ENCODE assay signal across 23 cellular contexts in the genomic region with DNA sequence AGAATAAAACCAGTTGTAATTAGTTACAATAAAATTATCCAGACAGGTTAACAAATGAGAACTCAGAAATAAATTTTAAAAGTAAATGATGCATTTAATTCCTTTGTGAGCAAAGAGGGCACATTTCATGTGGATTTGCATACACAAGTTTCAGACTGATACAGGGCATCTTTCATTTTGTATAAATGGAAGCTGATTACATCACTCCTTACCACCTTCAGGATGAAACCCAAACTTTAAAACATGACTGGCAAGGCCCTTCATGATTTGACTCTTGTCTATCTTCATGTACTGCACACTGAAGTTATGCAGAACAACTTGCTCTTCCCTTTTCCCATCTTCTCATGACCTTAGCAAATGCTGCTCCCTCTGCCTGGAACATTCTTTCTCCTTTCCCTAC. TPM values are rescaled to one million over a fixed set of nuclear protein-coding genes. Genes with fewer than 3 reads are reported as not detected.
"Had no signal": no experiment of that assay in that cellular context is flagged by ENCODE, and none has a peak within 500 bp of the region (broad histone marks: within the 10 kb centered on the region; RNA-seq: fewer than 3 reads in every experiment).

No MANE protein-coding gene starts in this region.

- H3K27me3 Mint-ChIP-seq: activated CD8-positive, alpha-beta memory T cell treated with anti-CD3 and anti-CD28 coated beads, Interleukin-2, amount 10 ng/mL, durations not matched to agents 7 days and 5 days; activated naive CD8-positive, alpha-beta T cell treated with anti-CD3 and anti-CD28 coated beads, Interleukin-2, amount 50 U/mL, for 24 hours; brain; central memory CD8-positive, alpha-beta T cell had no signal

- FAIRE-seq: astrocyte had no signal

- H3K36me3 Mint-ChIP-seq: activated CD8-positive, alpha-beta memory T cell treated with anti-CD3 and anti-CD28 coated beads, Interleukin-2, amount 10 ng/mL, durations not matched to agents 7 days and 5 days; activated naive CD4-positive, alpha-beta T cell treated with anti-CD3 and anti-CD28 coated beads, Interleukin-2, amount 50 U/mL, for 72 hours; brain; WTC11 had no signal

- DNase-seq: activated CD4-positive, alpha-beta T cell treated with anti-CD3 and anti-CD28 coated beads for 48 hours; activated CD4-positive, alpha-beta T cell treated with anti-CD3 and anti-CD28 coated beads, Interleukin-2, amount 50 U/mL, for 4 hours; activated CD4-positive, CD25-positive, alpha-beta regulatory T cell treated with anti-CD3 and anti-CD28 coated beads, Interleukin-2, amount 50 U/mL, for 72 hours; activated CD8-positive, alpha-beta memory T cell treated with anti-CD3 and anti-CD28 coated beads, Interleukin-2, amount 10 ng/mL, durations not matched to agents 7 days and 5 days; activated effector memory CD4-positive, alpha-beta T cell treated with anti-CD3 and anti-CD28 coated beads, Interleukin-2, amount 50 U/mL, for 16 hours; activated naive CD4-positive, alpha-beta T cell treated with Interleukin-2 at 50 U/mL for 16 hours; activated naive CD8-positive, alpha-beta T cell treated with anti-CD3 and anti-CD28 coated beads, Interleukin-2, amount 50 U/mL, for 24 hours; activated T-cell treated with anti-CD3 and anti-CD28 coated beads, Interleukin-2, amount 50 U/mL, for 4 hours; amniotic stem cell; NCI-H1048; NCI-H146; NCI-H187 treated with DMSO at 0.1 percent for 48 hours; NCI-H2081 treated with DMSO at 0.1 percent for 48 hours; NCI-H446; NCI-H524; PC-9; SHP77 treated with DMSO at 0.1 percent for 48 hours had no signal

- H3K4me3 Mint-ChIP-seq: activated CD8-positive, alpha-beta memory T cell treated with anti-CD3 and anti-CD28 coated beads, Interleukin-2, amount 10 ng/mL, durations not matched to agents 7 days and 5 days; activated naive CD8-positive, alpha-beta T cell treated with anti-CD3 and anti-CD28 coated beads, Interleukin-2, amount 50 U/mL, for 24 hours; activated T-cell treated with anti-CD3 and anti-CD28 coated beads, Interleukin-2, amount 50 U/mL, for 4 hours; brain; central memory CD8-positive, alpha-beta T cell; T-helper 1 cell treated with Interleukin-12 subunit alpha and Interleukin-12 subunit beta and Interleukin-4 antibody, amounts not matched to agents 30 μg/mL and 1 μg/mL, for 36 hours; WTC11 had no signal

- H3K27ac Mint-ChIP-seq: activated CD8-positive, alpha-beta memory T cell treated with anti-CD3 and anti-CD28 coated beads, Interleukin-2, amount 10 ng/mL, durations not matched to agents 7 days and 5 days; activated naive CD4-positive, alpha-beta T cell treated with anti-CD3 and anti-CD28 coated beads, Interleukin-2, amount 50 U/mL, for 72 hours; activated naive CD8-positive, alpha-beta T cell treated with anti-CD3 and anti-CD28 coated beads, Interleukin-2, amount 50 U/mL, for 24 hours; brain; T-helper 1 cell treated with Interleukin-12 subunit alpha and Interleukin-12 subunit beta and Interleukin-4 antibody, amounts not matched to agents 30 μg/mL and 1 μg/mL, for 36 hours; WTC11 had no signal

- H2AFZ ChIP-seq: PC-9 had no signal

- H3K4me1 Mint-ChIP-seq: activated CD8-positive, alpha-beta memory T cell treated with anti-CD3 and anti-CD28 coated beads, Interleukin-2, amount 10 ng/mL, durations not matched to agents 7 days and 5 days; activated naive CD8-positive, alpha-beta T cell treated with anti-CD3 and anti-CD28 coated beads, Interleukin-2, amount 50 U/mL, for 24 hours; central memory CD8-positive, alpha-beta T cell had no signal

- H3K27ac ChIP-seq: PC-9 had no signal

- ATAC-seq: activated CD8-positive, alpha-beta memory T cell treated with anti-CD3 and anti-CD28 coated beads, Interleukin-2, amount 10 ng/mL, durations not matched to agents 7 days and 5 days; activated naive CD4-positive, alpha-beta T cell treated with anti-CD3 and anti-CD28 coated beads, Interleukin-2, amount 50 U/mL, for 72 hours; activated naive CD8-positive, alpha-beta T cell treated with anti-CD3 and anti-CD28 coated beads, Interleukin-2, amount 50 U/mL, for 24 hours; activated T-cell treated with anti-CD3 and anti-CD28 coated beads, Interleukin-2, amount 50 U/mL, for 4 hours; WTC11 had no signal

- H3K4me2 ChIP-seq: PC-9 had no signal

- H3K9me3 Mint-ChIP-seq: activated naive CD4-positive, alpha-beta T cell treated with anti-CD3 and anti-CD28 coated beads, Interleukin-2, amount 50 U/mL, for 72 hours; activated naive CD8-positive, alpha-beta T cell treated with anti-CD3 and anti-CD28 coated beads, Interleukin-2, amount 50 U/mL, for 24 hours; activated T-cell treated with anti-CD3 and anti-CD28 coated beads, Interleukin-2, amount 50 U/mL, for 4 hours; brain; central memory CD8-positive, alpha-beta T cell; T-helper 1 cell treated with Interleukin-12 subunit alpha and Interleukin-12 subunit beta and Interleukin-4 antibody, amounts not matched to agents 30 μg/mL and 1 μg/mL, for 36 hours; WTC11 had no signal

- H3K4me3 ChIP-seq: PC-9 had no signal

RNA-seq across cellular contexts. Expression of a gene that starts 26.9 kb away (rescaled TPM):
- total RNA-seq: activated CD8-positive, alpha-beta memory T cell treated with anti-CD3 and anti-CD28 coated beads, Interleukin-2, amount 10 ng/mL, durations not matched to agents 7 days and 5 days; activated naive CD4-positive, alpha-beta T cell treated with anti-CD3 and anti-CD28 coated beads, Interleukin-2, amount 50 U/mL, for 72 hours had no signal
